ENCODE assay signal across 1 cellular context in the genomic region with DNA sequence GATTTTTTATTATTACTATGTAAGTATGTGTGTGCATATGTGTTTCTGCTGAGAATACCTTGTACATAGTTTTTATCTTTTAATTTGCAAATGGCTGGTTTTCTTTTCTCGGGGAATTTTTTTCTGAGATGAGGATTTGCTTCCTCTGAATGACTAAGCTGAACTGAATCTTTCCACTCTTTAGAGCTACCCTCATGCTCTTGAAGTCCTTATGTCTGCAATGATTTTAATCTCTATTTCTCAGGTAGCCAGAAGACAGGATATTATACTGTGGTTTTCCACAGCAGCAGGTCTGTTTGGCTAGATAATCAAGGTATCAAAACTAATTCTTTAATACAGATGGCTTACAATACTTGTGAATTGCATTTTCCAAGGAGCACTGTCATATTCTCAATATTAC.
TF ChIP-seq lines count a peak whose summit lies in the region.

No MANE protein-coding gene starts in this region.

TF ChIP-seq in HepG2, 621 proteins besides CTCF, POLR2A, EP300 and RAD21 (continued from another document):
- TF ChIP-seq, protein P1, sequence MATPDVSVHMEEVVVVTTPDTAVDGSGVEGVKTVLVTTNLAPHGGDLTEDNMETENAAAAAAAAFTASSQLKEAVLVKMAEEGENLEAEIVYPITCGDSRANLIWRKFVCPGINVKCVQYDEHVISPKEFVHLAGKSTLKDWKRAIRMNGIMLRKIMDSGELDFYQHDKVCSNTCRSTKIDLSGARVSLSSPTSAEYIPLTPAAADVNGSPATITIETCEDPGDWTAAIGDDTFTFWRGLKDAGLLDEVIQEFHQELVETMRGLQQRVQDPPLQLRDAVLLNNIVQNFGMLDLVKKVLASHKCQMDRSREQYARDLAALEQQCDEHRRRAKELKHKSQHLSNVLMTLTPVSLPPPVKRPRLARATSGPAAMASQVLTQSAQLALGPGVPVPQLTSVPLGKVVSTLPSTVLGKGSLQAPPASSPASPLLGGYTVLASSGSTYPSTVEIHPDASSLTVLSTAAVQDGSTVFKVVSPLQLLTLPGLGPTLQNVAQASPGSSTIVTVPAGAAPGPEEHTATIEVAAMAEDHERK (CRISPR knock-in tag; IDR thresholded peaks at IDR 0.05; ENCODE audit: low read depth): no peak
- TF ChIP-seq ZFP82 (CRISPR knock-in tag; IDR thresholded peaks at IDR 0.05; ENCODE audit: borderline replicate concordance) (no peak), MEF2D (CRISPR knock-in tag; IDR thresholded peaks at IDR 0.05) (no peak), FOXO4 (CRISPR knock-in tag; conservative IDR thresholded peaks at IDR 0.05) (0 out of 2 replicates have a peak, but pooled peaks have one; percentile 60), ZNF607 (CRISPR knock-in tag; IDR thresholded peaks at IDR 0.05; ENCODE audit: borderline replicate concordance) (no peak), TRIM24 (CRISPR knock-in tag; IDR thresholded peaks at IDR 0.05) (no peak), ZNF335 (CRISPR knock-in tag; IDR thresholded peaks at IDR 0.05) (no peak), IRF2 (CRISPR knock-in tag; IDR thresholded peaks at IDR 0.05) (no peak), ZNF879 (CRISPR knock-in tag; IDR thresholded peaks at IDR 0.05) (no peak), NCOA1 (CRISPR knock-in tag; IDR thresholded peaks at IDR 0.05) (no peak), ASH2L (IDR thresholded peaks at IDR 0.05; ENCODE audit: insufficient read length, low read depth, low read length) (peak; percentile 8)
